In the genomic region with DNA sequence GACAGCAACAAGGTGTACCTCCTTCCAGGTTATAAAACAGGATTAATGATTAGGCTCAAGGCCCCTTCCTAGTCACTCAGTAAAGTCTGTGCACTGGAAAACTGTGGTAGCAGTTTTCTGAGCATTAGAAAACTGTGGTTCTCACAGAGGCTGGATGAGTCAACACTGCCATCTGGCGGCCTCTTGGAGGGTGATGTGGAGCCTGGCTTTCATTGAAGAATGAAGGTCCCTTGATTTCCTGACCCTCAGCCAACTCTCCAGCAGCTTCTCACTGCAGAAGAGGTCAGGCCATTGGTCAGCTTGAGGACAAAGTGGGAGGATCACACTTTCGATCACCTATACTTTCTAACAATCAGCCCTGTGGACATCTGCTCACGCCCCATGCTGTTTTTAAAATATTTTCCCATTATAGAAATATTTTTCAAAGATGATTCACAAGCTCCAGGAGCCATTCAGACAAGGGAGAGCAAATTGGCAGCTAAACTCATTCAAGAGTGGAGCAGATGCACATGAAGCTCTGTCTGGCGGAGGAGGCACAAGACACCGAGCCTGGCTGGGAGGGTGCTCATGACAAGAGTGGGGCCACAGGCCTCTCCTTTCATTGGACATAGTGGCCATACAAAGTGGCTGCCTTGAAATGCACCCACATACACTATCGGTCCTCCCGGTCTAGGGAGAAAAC, we compare ENCODE assay signal across 8 cellular contexts. TPM values are rescaled to one million over a fixed set of nuclear protein-coding genes. Genes with fewer than 3 reads are reported as not detected.
DNase-seq lines count a peak whose midpoint lies in the region; ATAC-seq, FAIRE-seq and TF ChIP-seq lines count a peak whose summit lies in the region.

No MANE protein-coding gene starts in this region.

- no peak overlapping the region for H3K4me3 ChIP-seq in KMS-11 (IDR thresholded peaks at IDR 0.05; ENCODE audit: insufficient read depth, low read depth, low read length)
- no peak overlapping the region for H3K4me3 ChIP-seq in RWPE2 (ENCODE audit: severe bottlenecking)
- no peak overlapping the region for H3K4me3 ChIP-seq in ovary

- FAIRE-seq in urothelium cell line (lab: Jason Lieb, UNC), result no peak

- H3K27ac ChIP-seq in KMS-11, result no peak overlapping the region
- no peak overlapping the region for H3K27ac ChIP-seq in RWPE2 (ENCODE audit: poor library complexity, severe bottlenecking)
- H3K27ac ChIP-seq in ovary, result no peak overlapping the region

- TF ChIP-seq EP300 in ovary (IDR thresholded peaks at IDR 0.05), result no peak

- H3K9ac ChIP-seq in KMS-11, result no peak overlapping the region

- no peaks in the 10 kb centered on the region for H3K27me3 ChIP-seq in KMS-11 (ENCODE audit: insufficient read depth, low read depth)
- no peaks in the 10 kb centered on the region for H3K27me3 ChIP-seq in RWPE2 (ENCODE audit: insufficient read depth, poor library complexity, severe bottlenecking)
- no peaks in the 10 kb centered on the region for H3K27me3 ChIP-seq in ovary

- no peaks in the 10 kb centered on the region for H4K20me1 ChIP-seq in KMS-11 (ENCODE audit: insufficient read depth)

- H3K4me2 ChIP-seq in KMS-11, result no peak overlapping the region

- WGBS in ovary, 3 donors, result 30 to 44% (median 38%) methylated on average over 7 of the region's 7 CpGs

- H3K79me2 ChIP-seq in KMS-11 (ENCODE audit: insufficient read depth, low read depth), result no peaks in the 10 kb centered on the region

- DNase-seq in DMS153 (lab: John Stamatoyannopoulos, UW), result peak; percentile 42
- DNase-seq in RWPE2 (ENCODE audit: low spot score), result no peak
- DNase-seq in activated T-helper 9 cell treated with anti-CD3 and anti-CD28 coated beads, Interleukin-2, amount 50 U/mL, for 16 hours (ENCODE audit: low read depth), result peak; percentile 53
- DNase-seq in foreskin melanocyte, result peak; percentile 42
- peak; percentile 69 to 86 (median 80) for DNase-seq in ovary
- DNase-seq in urothelium cell line (ENCODE audit: low spot score), result peak; percentile 79

- H2AFZ ChIP-seq in KMS-11 (ENCODE audit: low read depth), result no peak overlapping the region

- peak; percentile 82 for TF ChIP-seq CTCF in KMS-11 (conservative IDR thresholded peaks at IDR 0.05; ENCODE audit: low read depth, low read length)
- peak; percentile 92 for TF ChIP-seq CTCF in RWPE2 (IDR thresholded peaks at IDR 0.05; ENCODE audit: poor library complexity, severe bottlenecking)
- TF ChIP-seq CTCF in ovary (IDR thresholded peaks at IDR 0.05), result peak; percentile 71 to 93 (median 78)

- ATAC-seq in GM21526 (IDR thresholded peaks at IDR 0.05; ENCODE audit: low FRiP score, unreplicated experiment) (peak; percentile 69), RWPE2 (ENCODE audit: low read depth) (peak; percentile 84)

- H3K9me3 ChIP-seq in RWPE2 (ENCODE audit: severe bottlenecking) (no peaks in the 10 kb centered on the region), ovary (no peaks in the 10 kb centered on the region)

- intact Hi-C loops in ovary (cut with DNase I), result loop anchor here in 2 of 4 donors (5.0 to 10.0 kb wide), 3 partner anchors 695 to 738 kb away; no protein-coding TSS in a partner anchor

- H3K4me1 ChIP-seq in KMS-11 (ENCODE audit: low read depth, poor library complexity, severe bottlenecking), result no peaks in the 10 kb centered on the region
- no peaks in the 10 kb centered on the region for H3K4me1 ChIP-seq in RWPE2 (ENCODE audit: insufficient read depth, poor library complexity, severe bottlenecking)
- H3K4me1 ChIP-seq in ovary (ENCODE audit: insufficient read depth), result no peaks in the 10 kb centered on the region

- no peak for TF ChIP-seq POLR2A in ovary (IDR thresholded peaks at IDR 0.05)

- H3K36me3 ChIP-seq in KMS-11 (ENCODE audit: insufficient read depth) (peaks cover under 1% of the 10 kb centered on the region; the same call in 1 of the 2 replicates), RWPE2 (ENCODE audit: low read depth) (peaks cover 21% of the 10 kb centered on the region), ovary (no peaks in the 10 kb centered on the region)

RNA-seq across cellular contexts. Expression of a gene that starts 23.1 kb away (rescaled TPM):
- total RNA-seq in ovary, result 100 to 1,000 TPM; 110 to 190 (median 122) TPM
- polyA plus RNA-seq in ovary, result 100 to 1,000 TPM; 146 to 211 TPM

RNA-seq across cellular contexts. Expression of a gene that starts 24.2 kb away (rescaled TPM):
- 10 to 100 TPM; 12.7 to 17.0 (median 14.1) TPM for total RNA-seq in ovary
- 10 to 100 TPM; 11.8 to 15.8 TPM for polyA plus RNA-seq in ovary

RNA-seq across cellular contexts. Expression of a gene that starts 54.5 kb away (rescaled TPM):
- 10 to 100 TPM; 37.4 to 66.2 (median 51.2) TPM for total RNA-seq in ovary
- polyA plus RNA-seq in ovary, result 10 to 100 TPM; 38.6 to 75.0 TPM
